In the genomic region with DNA sequence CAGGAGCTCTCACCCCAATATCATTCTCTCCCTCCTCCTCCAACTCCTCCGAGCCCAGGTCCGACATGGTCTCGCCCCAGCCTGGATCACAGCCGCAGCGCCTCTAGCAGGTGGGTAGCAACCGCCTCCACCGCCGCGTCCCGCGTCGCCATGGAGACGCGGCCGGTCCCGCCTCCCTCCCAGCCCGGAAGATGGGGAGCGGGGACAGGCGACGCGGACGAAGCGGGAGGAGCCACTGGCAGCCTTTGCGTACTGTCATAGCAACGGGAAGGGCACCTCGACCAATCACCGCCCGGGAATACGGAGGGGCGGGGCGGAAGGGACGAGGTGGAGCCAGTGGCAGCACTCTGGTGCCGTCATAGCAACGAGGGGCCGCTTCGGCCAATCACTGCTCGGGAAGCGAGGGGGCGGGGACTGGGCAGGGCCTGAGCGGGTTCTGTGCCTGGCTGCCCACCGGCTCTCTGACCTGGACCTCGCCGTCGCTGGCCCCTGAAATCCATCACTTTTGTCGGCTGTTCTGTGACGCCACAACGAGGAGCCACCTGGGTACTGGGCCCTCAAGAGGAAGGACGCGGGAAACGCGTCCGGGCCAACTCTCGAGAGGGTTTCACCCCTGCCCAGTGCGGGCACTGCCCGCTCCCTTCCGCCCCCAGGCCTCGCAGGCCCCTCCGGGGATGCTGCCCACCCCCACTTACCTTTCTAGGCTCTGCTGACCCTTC, we compare ENCODE assay signal across 8 cellular contexts. TPM values are rescaled to one million over a fixed set of nuclear protein-coding genes. Genes with fewer than 3 reads are reported as not detected.
A peak's percentile ranks its signal among the peaks of the same experiment; 100 is the strongest.
DNase-seq lines count a peak whose midpoint lies in the region; ATAC-seq and TF ChIP-seq lines count a peak whose summit lies in the region.

Gene RSPH1 (minus strand): TSS at position 105 of the 719 bp plus-strand sequence. CDS start 38 bp downstream, at position 67.

- DNase-seq in AML-193 (lab: John Stamatoyannopoulos, UW) (peak; percentile 95 to 96), NCI-H446 treated with DMSO at 0.1 percent for 48 hours (lab: John Stamatoyannopoulos, UW) (peak; percentile 93), cerebellum (ENCODE audit: low spot score) (peak; percentile 100), islet precursor cell (peak; percentile 100)
- peak; percentile 99 for DNase-seq in activated CD4-positive, CD25-positive, alpha-beta regulatory T cell treated with anti-CD3 and anti-CD28 coated beads, Interleukin-2, amount 50 U/mL, for 72 hours
- peak; percentile 99 for DNase-seq in stimulated activated CD4-positive, alpha-beta T cell treated with anti-CD3 and anti-CD28 coated beads, Interleukin-12 subunit alpha, Interleukin-12 subunit beta, amount 100 ng/mL, for 4 hours

- ATAC-seq in HG03378 (IDR thresholded peaks at IDR 0.05; ENCODE audit: unreplicated experiment): peak; percentile 96

- TF ChIP-seq POLR2A in GM19099 (IDR thresholded peaks at IDR 0.05; ENCODE audit: extremely low read depth, insufficient read length, low read depth): peak; percentile 65

RNA-seq across cellular contexts. Expression of gene RSPH1, which starts in this region (rescaled TPM):
- total RNA-seq in cerebellum: 2.4 TPM

Comparison
In these comparisons a context has a peak if more than half of its experiments do, and no peak if none do; other contexts are left out.
1. Peak in every context shown above with its lines: DNase-seq and ATAC-seq.